Comparison of ENCODE assay signal across 8 cellular contexts in the genomic region with DNA sequence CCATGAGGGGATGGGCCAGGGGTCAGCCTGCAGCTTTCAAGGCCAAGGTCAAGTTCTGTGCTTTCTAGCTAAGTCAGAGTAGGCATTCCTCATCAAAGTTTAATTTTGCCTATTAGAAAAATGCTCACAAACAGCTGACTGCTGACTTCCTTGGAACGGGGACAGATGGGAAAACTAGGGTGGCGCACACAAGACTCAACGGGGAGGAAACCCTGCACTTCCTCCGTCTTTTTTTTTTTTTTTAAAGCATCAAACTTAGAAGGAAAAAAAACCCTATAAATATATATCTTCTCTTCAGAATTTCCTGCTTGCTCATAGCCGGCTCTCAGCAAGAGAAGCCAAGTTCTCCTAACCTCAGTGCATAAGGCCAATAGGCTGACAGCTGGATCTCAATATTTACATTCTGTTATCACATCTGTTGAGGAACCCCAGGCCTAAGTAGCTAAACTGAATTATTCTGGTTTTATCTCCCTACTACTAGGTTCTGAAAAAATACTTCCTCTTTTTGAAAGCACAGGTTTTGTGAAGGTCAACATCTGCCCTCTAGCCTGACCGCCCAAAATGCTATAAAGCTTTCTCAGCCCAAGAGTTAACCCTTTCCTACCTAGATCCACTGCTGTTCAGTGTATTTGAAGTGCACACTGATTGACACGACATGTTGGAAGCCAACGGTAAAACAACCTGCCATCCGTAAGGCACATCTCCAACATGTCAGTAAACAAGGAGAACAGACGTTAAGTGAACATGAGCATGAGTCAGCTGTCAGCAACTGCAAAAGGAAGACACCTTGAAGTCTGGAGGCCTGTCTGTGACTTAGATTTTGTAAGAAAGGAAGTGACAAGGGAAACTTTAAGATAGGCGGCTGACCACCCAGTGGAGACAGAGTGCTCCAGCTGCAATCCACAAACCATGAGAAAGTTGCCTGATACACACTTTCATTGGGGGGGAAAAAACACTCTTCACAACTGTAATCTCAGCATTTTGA.
DNase-seq lines count a peak whose midpoint lies in the region; ATAC-seq, FAIRE-seq and TF ChIP-seq lines count a peak whose summit lies in the region.

No MANE protein-coding gene starts in this region.

- peaks cover 6% of the 10 kb centered on the region for H3K27me3 Mint-ChIP-seq in GM23338 (ENCODE audit: insufficient read depth, low read depth, poor library complexity)

- peak overlapping the region in 5 of 10 donors; percentile 19 to 56 (median 29) for H3K27ac ChIP-seq in heart right ventricle
- H3K27ac ChIP-seq in GM23338 (ENCODE audit: low read depth): no peak overlapping the region

- H3K4me1 Mint-ChIP-seq in GM23338: peaks cover 18% of the 10 kb centered on the region

- no peaks in the 10 kb centered on the region for H3K79me2 ChIP-seq in GM23338 (replicated peaks; ENCODE audit: insufficient read depth)

- TF ChIP-seq CTCF in heart right ventricle (IDR thresholded peaks at IDR 0.05): no peak
- TF ChIP-seq CTCF in GM23338 (conservative IDR thresholded peaks at IDR 0.05; ENCODE audit: low read depth in 2 of 2): no peak

- H3K36me3 ChIP-seq in heart right ventricle: no peaks in the 10 kb centered on the region
- H3K36me3 ChIP-seq in GM23338 (ENCODE audit: insufficient read depth): no peaks in the 10 kb centered on the region

- H3K9me3 ChIP-seq in heart right ventricle: no peaks in the 10 kb centered on the region

- no peak for TF ChIP-seq POLR2A in GM12891 (IDR thresholded peaks at IDR 0.05; ENCODE audit: low read depth, low read length)

- WGBS in heart right ventricle, 2 donors: 28 to 45% methylated on average over 11 of the region's 11 CpGs

- peak; percentile 66 for FAIRE-seq in GM12891 (lab: Jason Lieb, UNC)

- DNase-seq in GM12891 (ENCODE audit: insufficient read length, low spot score): peak; percentile 31
- peak; percentile 88 for DNase-seq in NAMALWA (ENCODE audit: low spot score)
- peak in 1 of 2 donors; percentile 21 for DNase-seq in heart right ventricle
- no peak for DNase-seq in GM23338 (ENCODE audit: low spot score)
- no peak for DNase-seq in middle frontal gyrus (ENCODE audit: extremely low spot score, low spot score)
- DNase-seq in activated CD4-positive, CD25-positive, alpha-beta regulatory T cell treated with anti-CD3 and anti-CD28 coated beads, Interleukin-2, amount 50 U/mL, for 72 hours: no peak

- no peaks in the 10 kb centered on the region; the same call in 1 of the 2 replicates for H4K20me1 ChIP-seq in GM23338 (replicated peaks; ENCODE audit: insufficient read depth)

- H3K9me2 ChIP-seq in GM23338 (ENCODE audit: insufficient read depth): no peaks in the 10 kb centered on the region

- peak; percentile 69 for ATAC-seq in GM21526 (IDR thresholded peaks at IDR 0.05; ENCODE audit: low FRiP score, unreplicated experiment)
- peak in 5 of 8 donors; percentile 49 to 83 (median 67) for ATAC-seq in heart right ventricle
- ATAC-seq in GM23338: no peak
- ATAC-seq in HG03439 (IDR thresholded peaks at IDR 0.05; ENCODE audit: unreplicated experiment): no peak

- intact Hi-C loops in heart right ventricle (cut with DNase I): no loop called here

- H3K27ac Mint-ChIP-seq in GM23338: no peak overlapping the region

- peaks cover 0 to 20% (median 14%) of the 10 kb centered on the region in 9 donors for H3K4me1 ChIP-seq in heart right ventricle
- H3K4me1 ChIP-seq in GM23338 (ENCODE audit: insufficient read depth): peaks cover 6% of the 10 kb centered on the region

- H3F3A ChIP-seq in GM23338 (replicated peaks; ENCODE audit: low read depth): no peaks in the 10 kb centered on the region

- H2AFZ ChIP-seq in GM23338: no peak overlapping the region; the same call in 1 of the 2 replicates

- peaks cover 0 to 4% (median 0%) of the 10 kb centered on the region in 7 donors for H3K27me3 ChIP-seq in heart right ventricle
- no peaks in the 10 kb centered on the region for H3K27me3 ChIP-seq in GM23338 (ENCODE audit: insufficient read depth)

- H3K36me3 Mint-ChIP-seq in GM23338 (ENCODE audit: low read depth): peaks cover 8% of the 10 kb centered on the region

- no peak overlapping the region for H3K4me2 ChIP-seq in GM23338

- H3K4me3 ChIP-seq in heart right ventricle: no peak overlapping the region
- no peak overlapping the region for H3K4me3 ChIP-seq in GM23338

- no peak overlapping the region for H3K4me3 Mint-ChIP-seq in GM23338

- H3K9me3 Mint-ChIP-seq in GM23338: peaks cover 11% of the 10 kb centered on the region

TF ChIP-seq in GM12891, 5 proteins besides CTCF, POLR2A, EP300 and RAD21:
- TF ChIP-seq SPI1 (IDR thresholded peaks at IDR 0.05; ENCODE audit: low read depth, low read length): 0 out of 2 replicates have a peak, but pooled peaks have one; percentile 1
- no peak for TF ChIP-seq POLR2AphosphoS5 (IDR thresholded peaks at IDR 0.05; ENCODE audit: low read depth, low read length)
TF ChIP-seq in GM12891: peak in this region for 1.

TF ChIP-seq in GM23338, 12 proteins besides CTCF, POLR2A, EP300 and RAD21 (continues in another document):
- TF ChIP-seq, protein P1, sequence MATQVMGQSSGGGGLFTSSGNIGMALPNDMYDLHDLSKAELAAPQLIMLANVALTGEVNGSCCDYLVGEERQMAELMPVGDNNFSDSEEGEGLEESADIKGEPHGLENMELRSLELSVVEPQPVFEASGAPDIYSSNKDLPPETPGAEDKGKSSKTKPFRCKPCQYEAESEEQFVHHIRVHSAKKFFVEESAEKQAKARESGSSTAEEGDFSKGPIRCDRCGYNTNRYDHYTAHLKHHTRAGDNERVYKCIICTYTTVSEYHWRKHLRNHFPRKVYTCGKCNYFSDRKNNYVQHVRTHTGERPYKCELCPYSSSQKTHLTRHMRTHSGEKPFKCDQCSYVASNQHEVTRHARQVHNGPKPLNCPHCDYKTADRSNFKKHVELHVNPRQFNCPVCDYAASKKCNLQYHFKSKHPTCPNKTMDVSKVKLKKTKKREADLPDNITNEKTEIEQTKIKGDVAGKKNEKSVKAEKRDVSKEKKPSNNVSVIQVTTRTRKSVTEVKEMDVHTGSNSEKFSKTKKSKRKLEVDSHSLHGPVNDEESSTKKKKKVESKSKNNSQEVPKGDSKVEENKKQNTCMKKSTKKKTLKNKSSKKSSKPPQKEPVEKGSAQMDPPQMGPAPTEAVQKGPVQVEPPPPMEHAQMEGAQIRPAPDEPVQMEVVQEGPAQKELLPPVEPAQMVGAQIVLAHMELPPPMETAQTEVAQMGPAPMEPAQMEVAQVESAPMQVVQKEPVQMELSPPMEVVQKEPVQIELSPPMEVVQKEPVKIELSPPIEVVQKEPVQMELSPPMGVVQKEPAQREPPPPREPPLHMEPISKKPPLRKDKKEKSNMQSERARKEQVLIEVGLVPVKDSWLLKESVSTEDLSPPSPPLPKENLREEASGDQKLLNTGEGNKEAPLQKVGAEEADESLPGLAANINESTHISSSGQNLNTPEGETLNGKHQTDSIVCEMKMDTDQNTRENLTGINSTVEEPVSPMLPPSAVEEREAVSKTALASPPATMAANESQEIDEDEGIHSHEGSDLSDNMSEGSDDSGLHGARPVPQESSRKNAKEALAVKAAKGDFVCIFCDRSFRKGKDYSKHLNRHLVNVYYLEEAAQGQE (IDR thresholded peaks at IDR 0.05; ENCODE audit: unreplicated experiment): no peak
- TF ChIP-seq ETS1 (IDR thresholded peaks at IDR 0.05) (no peak), EZH2phosphoT487 (IDR thresholded peaks at IDR 0.05; ENCODE audit: unreplicated experiment) (no peak), ZNF331 (CRISPR knock-in tag; IDR thresholded peaks at IDR 0.05; ENCODE audit: low read depth) (no peak), POLR2AphosphoS5 (IDR thresholded peaks at IDR 0.05; ENCODE audit: low read depth) (no peak)

Comparison
In these comparisons a context has a peak if more than half of its experiments do, and no peak if none do; other contexts are left out.
1. DNase-seq: peak in GM12891 (single experiment) and NAMALWA (single experiment); none in GM23338 (single experiment), middle frontal gyrus (single experiment) and activated CD4-positive, CD25-positive, alpha-beta regulatory T cell treated with anti-CD3 and anti-CD28 coated beads, Interleukin-2, amount 50 U/mL, for 72 hours (single experiment).
2. ATAC-seq: peak in GM21526 (single experiment) and heart right ventricle (5 of 8); none in GM23338 (single experiment) and HG03439 (single experiment).